ENCODE assay signal across 8 cellular contexts in the genomic region with DNA sequence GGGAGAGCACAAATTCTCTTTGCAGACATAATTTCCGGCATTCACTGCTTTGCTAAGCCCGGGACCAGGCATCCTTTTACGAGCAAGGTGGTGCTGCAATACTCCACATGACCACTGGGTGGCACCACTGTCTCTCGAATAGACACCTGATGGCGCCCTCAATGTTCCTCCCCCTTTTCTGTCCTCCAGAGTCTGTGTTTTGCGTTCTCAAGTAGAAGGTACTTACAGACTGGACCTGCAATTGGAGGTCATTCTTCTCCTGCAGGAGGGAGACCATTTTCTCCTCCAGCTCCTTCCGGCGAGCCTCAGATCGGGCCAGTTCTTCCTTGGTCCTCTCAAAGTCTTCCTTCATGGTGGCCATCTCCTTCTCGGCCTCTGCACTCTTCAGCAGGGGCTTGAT. TPM values are rescaled to one million over a fixed set of nuclear protein-coding genes. Genes with fewer than 3 reads are reported as not detected.
A peak's percentile ranks its signal among the peaks of the same experiment; 100 is the strongest.
DNase-seq lines count a peak whose midpoint lies in the region; ATAC-seq and TF ChIP-seq lines count a peak whose summit lies in the region.

No MANE protein-coding gene starts in this region.

- H3K4me1 ChIP-seq in gastrocnemius medialis: no peaks in the 10 kb centered on the region

- ATAC-seq in activated CD4-positive, CD25-positive, alpha-beta regulatory T cell treated with anti-CD3 and anti-CD28 coated beads, Interleukin-2, amount 50 U/mL, for 24 hours: no peak
- peak; percentile 69 to 70 for ATAC-seq in gastrocnemius medialis

- in situ Hi-C loops in gastrocnemius medialis (cut with MboI; ENCODE audit: low sequenced_read_pairs in 4 of 4): loop anchor here (5.0 to 10.0 kb wide), 2 partner anchors 287 to 290 kb away; no protein-coding TSS in a partner anchor

- no peak overlapping the region for H3K27ac ChIP-seq in gastrocnemius medialis

- TF ChIP-seq POLR2A in gastrocnemius medialis (IDR thresholded peaks at IDR 0.05): no peak

- intact Hi-C loops in gastrocnemius medialis (cut with DNase I; ENCODE audit: low total_unique reads): loop anchor here (2.0 kb wide), 1 partner anchor 287 kb away; no protein-coding TSS in a partner anchor

- no peaks in the 10 kb centered on the region for H3K36me3 ChIP-seq in MG63
- H3K36me3 ChIP-seq in gastrocnemius medialis: no peaks in the 10 kb centered on the region

- H3K27me3 ChIP-seq in MG63 (no peaks in the 10 kb centered on the region), gastrocnemius medialis (no peaks in the 10 kb centered on the region)

- TF ChIP-seq CTCF in gastrocnemius medialis (IDR thresholded peaks at IDR 0.05 in 4 of 5, conservative IDR thresholded peaks at IDR 0.05 in 1 of 5): peak; percentile 78 to 87 (median 84)

- DNase-seq in activated CD4-positive, CD25-positive, alpha-beta regulatory T cell treated with anti-CD3 and anti-CD28 coated beads, Interleukin-2, amount 50 U/mL, for 16 hours (ENCODE audit: low read depth, low spot score): peak; percentile 15
- peak; percentile 76 for DNase-seq in MG63
- DNase-seq in T follicular helper cell (ENCODE audit: low read depth): peak; percentile 18
- peak in 43 of 56 donors; percentile 2 to 86 (median 26) for DNase-seq in amygdala (lab: John Stamatoyannopoulos, UW)
- DNase-seq in hepatic stellate cell (ENCODE audit: low spot score): peak; percentile 48
- peak; percentile 22 to 69 for DNase-seq in gastrocnemius medialis
- no peak for DNase-seq in cortex of kidney (lab: John Stamatoyannopoulos, UW)

- H3K4me3 ChIP-seq in MG63: no peak overlapping the region
- no peak overlapping the region for H3K4me3 ChIP-seq in gastrocnemius medialis

- H3K9me3 ChIP-seq in MG63 (no peaks in the 10 kb centered on the region), gastrocnemius medialis (no peaks in the 10 kb centered on the region)

RNA-seq across cellular contexts. Expression of gene MYH13, which starts 45.2 kb away (rescaled TPM):
- total RNA-seq in MG63 (2014; rRNA removed; shearing (Covaris generic); ENCODE audit: low replicate concordance): 0.03 TPM in 1 of 2 replicates, not detected in the other
- not detected for total RNA-seq in gastrocnemius medialis

Comparison
In these comparisons a context has a peak if more than half of its experiments do, and no peak if none do; other contexts are left out.
1. ATAC-seq: peak in gastrocnemius medialis (2 of 2); none in activated CD4-positive, CD25-positive, alpha-beta regulatory T cell treated with anti-CD3 and anti-CD28 coated beads, Interleukin-2, amount 50 U/mL, for 24 hours (0 of 2).